In genomic region chr2:71299507-71299906, GRCh38 we compare ENCODE assay signal across 9 cellular contexts. TPM values are rescaled to one million over a fixed set of nuclear protein-coding genes. Genes with fewer than 3 reads are reported as not detected.
A peak's percentile ranks its signal among the peaks of the same experiment; 100 is the strongest.
DNase-seq lines count a peak whose midpoint lies in the region; ATAC-seq, FAIRE-seq and TF ChIP-seq lines count a peak whose summit lies in the region.
"Had no signal": no experiment of that assay in that cellular context is flagged by ENCODE, and none has a peak within 500 bp of the region (broad histone marks: within the 10 kb centered on the region; RNA-seq: fewer than 3 reads in every experiment).

No MANE protein-coding gene starts in this region.

- H3K27me3 ChIP-seq in Caco-2 (replicated peaks; ENCODE audit: control insufficient read depth, insufficient read depth, low read length) (no peaks in the 10 kb centered on the region), thyroid gland (no peaks in the 10 kb centered on the region)

- H3K36me3 Mint-ChIP-seq in Caco-2 (ENCODE audit: insufficient read depth, unreplicated experiment) = no peaks in the 10 kb centered on the region
- H3K36me3 Mint-ChIP-seq: T-cell had no signal

- H3K4me1 ChIP-seq in Caco-2 = no peaks in the 10 kb centered on the region
- no peaks in the 10 kb centered on the region for H3K4me1 ChIP-seq in thyroid gland

- H3K27me3 Mint-ChIP-seq in Caco-2 (ENCODE audit: insufficient read depth, unreplicated experiment) = no peaks in the 10 kb centered on the region

- H3K4me1 Mint-ChIP-seq in Caco-2 (ENCODE audit: low read depth, unreplicated experiment) = no peaks in the 10 kb centered on the region
- H3K4me1 Mint-ChIP-seq: T-cell had no signal

- no peak overlapping the region for H3K4me3 ChIP-seq in Caco-2 (ENCODE audit: low read depth, low read length)
- no peak overlapping the region for H3K4me3 ChIP-seq in thyroid gland (replicated peaks in 1 of 3)

- H3K36me3 ChIP-seq in Caco-2 (ENCODE audit: control insufficient read depth, insufficient read depth, low read length) (no peaks in the 10 kb centered on the region), thyroid gland (no peaks in the 10 kb centered on the region)

- DNase-seq in Caco-2 (peak in 1 of 2 experiments; percentile 53), HCEC 1CT (peak; percentile 17), hepatic stellate cell (ENCODE audit: low spot score) (peak; percentile 30), thyroid gland (no peak), GM19238 (ENCODE audit: insufficient read length, low spot score) (no peak)
- DNase-seq in activated T-cell treated with anti-CD3 and anti-CD28 coated beads, Interleukin-2, amount 50 U/mL, for 1 hour = no peak

- no peak for ATAC-seq in GM19023 (IDR thresholded peaks at IDR 0.05; ENCODE audit: unreplicated experiment)
- ATAC-seq: T-cell had no signal

- 58% methylated on average over 2 of the region's 2 CpGs for WGBS in thyroid gland, 2 donors

- intact Hi-C loops in Caco-2 (cut with micrococcal nuclease; ENCODE audit: unreplicated experiment) (loop anchor here (1.0 to 5.0 kb wide), 3 partner anchors 32 to 211 kb away; partner anchors contain the start of gene ZNF638), thyroid gland (cut with DNase I) (loop anchor here (2.0 kb wide), 1 partner anchor 211 kb away; no protein-coding TSS in a partner anchor)

- no peak overlapping the region for H3K27ac ChIP-seq in thyroid gland

- H3K4me3 Mint-ChIP-seq in Caco-2 (ENCODE audit: unreplicated experiment) = no peak overlapping the region
- H3K4me3 Mint-ChIP-seq: T-cell had no signal

- POLR2A ChIA-PET in Caco-2 (lab: Charles Lee) = interaction anchor here (0.6 to 1.7 kb wide), 2 partner anchors 14 to 32 kb away, joined by 3 to 13 read pairs; partner anchors contain the start of gene ZNF638

- FAIRE-seq in TTC549 (lab: Jason Lieb, UNC) = peak; percentile 94

- peak; percentile 68 to 75 for TF ChIP-seq CTCF in Caco-2 (IDR thresholded peaks at IDR 0.05; ENCODE audit: insufficient read depth in 1 of 2, low read depth in 1 of 2, low read length in 1 of 2, severe bottlenecking in 1 of 2, unreplicated experiment in 1 of 2)
- TF ChIP-seq CTCF in thyroid gland (IDR thresholded peaks at IDR 0.05) = peak; percentile 45 to 73 (median 62)

- H3K9me3 ChIP-seq in Caco-2 = no peaks in the 10 kb centered on the region
- H3K9me3 ChIP-seq in thyroid gland = no peaks in the 10 kb centered on the region

- no peaks in the 10 kb centered on the region for H3K9me3 Mint-ChIP-seq in Caco-2 (ENCODE audit: unreplicated experiment)
- H3K9me3 Mint-ChIP-seq: T-cell had no signal

- no peak for TF ChIP-seq POLR2A in thyroid gland (IDR thresholded peaks at IDR 0.05)

- CTCF ChIA-PET in Caco-2 (lab: Charles Lee) = interaction anchor here (0.6 to 3.2 kb wide), 32 partner anchors 11 to 851 kb away, joined by 3 to 108 read pairs (median 4); partner anchors contain the start of genes DYSF, PAIP2B and ZNF638

- BruUV-seq in Caco-2 (replicated peaks; lab: Mats Ljungman, UMichigan) = no TSS peak

- no peak overlapping the region for H3K27ac Mint-ChIP-seq in Caco-2 (ENCODE audit: unreplicated experiment)
- H3K27ac Mint-ChIP-seq: T-cell had no signal

RNA-seq across cellular contexts. Expression of gene ZNF638, which starts 32.1 kb away (rescaled TPM):
- 133 and 134 TPM in 2 replicates for total RNA-seq in Caco-2 (2022)
- 100 to 1,000 TPM; 154 to 299 (median 202) TPM for total RNA-seq in thyroid gland

Comparison
In these comparisons a context has a peak if more than half of its experiments do, and no peak if none do; other contexts are left out.
1. DNase-seq: peak in HCEC 1CT (single experiment) and hepatic stellate cell (single experiment); none in thyroid gland (0 of 2), GM19238 (single experiment) and activated T-cell treated with anti-CD3 and anti-CD28 coated beads, Interleukin-2, amount 50 U/mL, for 1 hour (single experiment).